Comparison of ENCODE assay signal across 10 cellular contexts in the genomic region with DNA sequence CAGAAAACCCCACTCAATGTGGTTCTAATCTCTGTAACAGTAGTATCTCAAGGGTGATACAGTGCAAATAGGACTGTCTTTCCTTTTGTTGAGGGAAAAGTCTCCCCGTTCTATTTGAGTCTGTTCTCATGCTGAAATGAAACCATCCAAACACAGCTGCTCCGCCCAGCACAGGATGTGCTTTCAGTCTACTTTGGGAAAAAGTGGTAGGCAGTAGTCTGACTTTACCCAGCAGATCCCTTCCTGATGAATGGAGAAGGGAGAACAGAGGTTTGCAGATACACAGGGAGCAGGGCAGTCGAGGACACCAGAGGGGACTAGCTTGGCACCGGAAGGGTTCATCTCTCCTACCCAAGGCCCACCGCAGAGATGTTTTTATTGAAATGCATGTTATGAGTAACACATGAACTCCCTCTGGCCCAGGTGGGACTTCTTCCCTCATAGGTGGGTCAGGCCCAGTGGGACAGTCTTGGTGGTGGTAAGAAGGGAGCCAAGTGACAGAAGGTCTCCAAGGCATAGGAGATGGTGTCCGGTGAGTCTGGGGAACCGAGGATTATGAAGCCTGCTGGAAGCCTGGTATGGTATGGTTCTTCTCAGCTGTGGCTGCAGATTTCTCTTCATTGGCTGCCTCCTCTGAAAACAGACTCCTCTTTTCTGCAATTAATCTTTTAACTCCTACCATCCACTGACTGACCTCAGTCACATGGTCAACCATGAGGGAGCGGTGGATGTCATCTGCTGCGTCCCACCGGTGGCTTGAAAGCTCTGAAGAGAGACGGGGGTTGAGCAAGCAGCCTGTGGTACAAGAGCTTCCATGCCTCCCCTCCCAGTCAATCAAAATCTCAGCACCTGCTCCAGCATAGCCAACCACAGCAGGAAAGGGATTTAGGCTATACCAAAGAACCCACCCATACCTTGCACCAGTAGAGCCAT. TPM values are rescaled to one million over a fixed set of nuclear protein-coding genes. Genes with fewer than 3 reads are reported as not detected.
DNase-seq lines count a peak whose midpoint lies in the region; ATAC-seq and TF ChIP-seq lines count a peak whose summit lies in the region.
"Had no signal": no experiment of that assay in that cellular context is flagged by ENCODE, and none has a peak within 500 bp of the region (broad histone marks: within the 10 kb centered on the region; RNA-seq: fewer than 3 reads in every experiment).

No MANE protein-coding gene starts in this region.

- intact Hi-C loops in body of pancreas (cut with DNase I) = no loop called here

- no peaks in the 10 kb centered on the region for H3K9me3 Mint-ChIP-seq in activated naive CD4-positive, alpha-beta T cell treated with anti-CD3 and anti-CD28 coated beads, Interleukin-2, amount 50 U/mL, for 24 hours
- H3K9me3 Mint-ChIP-seq in naive B cell (no peaks in the 10 kb centered on the region), type B pancreatic cell (no peaks in the 10 kb centered on the region)

- peaks cover 10% of the 10 kb centered on the region for H3K36me3 Mint-ChIP-seq in activated naive CD4-positive, alpha-beta T cell treated with anti-CD3 and anti-CD28 coated beads, Interleukin-2, amount 50 U/mL, for 24 hours
- H3K36me3 Mint-ChIP-seq in naive B cell (peaks cover 0 to 4% of the 10 kb centered on the region in 2 donors), type B pancreatic cell (peaks cover 10% of the 10 kb centered on the region)

- peaks cover 61% of the 10 kb centered on the region for H3K4me1 Mint-ChIP-seq in activated naive CD4-positive, alpha-beta T cell treated with anti-CD3 and anti-CD28 coated beads, Interleukin-2, amount 50 U/mL, for 24 hours
- H3K4me1 Mint-ChIP-seq in naive B cell (peaks cover 40 to 58% (median 50%) of the 10 kb centered on the region in 3 donors), type B pancreatic cell (ENCODE audit: unreplicated experiment) (peaks cover 24% of the 10 kb centered on the region)

- H3K4me1 ChIP-seq in body of pancreas = peaks cover 52% of the 10 kb centered on the region

- peak overlapping the region; percentile 84 for H3K27ac Mint-ChIP-seq in activated naive CD4-positive, alpha-beta T cell treated with anti-CD3 and anti-CD28 coated beads, Interleukin-2, amount 50 U/mL, for 24 hours
- peak overlapping the region; percentile 33 to 94 (median 50) for H3K27ac Mint-ChIP-seq in naive B cell
- peak overlapping the region; percentile 86 for H3K27ac Mint-ChIP-seq in type B pancreatic cell

- peak overlapping the region; percentile 45 for H3K4me3 Mint-ChIP-seq in activated naive CD4-positive, alpha-beta T cell treated with anti-CD3 and anti-CD28 coated beads, Interleukin-2, amount 50 U/mL, for 24 hours
- peak overlapping the region in 4 of 8 donors; percentile 32 to 87 (median 51) for H3K4me3 Mint-ChIP-seq in naive B cell
- no peak overlapping the region for H3K4me3 Mint-ChIP-seq in type B pancreatic cell

- H3K9me3 ChIP-seq in body of pancreas = no peaks in the 10 kb centered on the region
- H3K9me3 ChIP-seq: BE2C had no signal

- 85 to 90% methylated on average over 11 of the region's 11 CpGs for WGBS in body of pancreas, 2 donors

- peak overlapping the region in 3 of 4 donors; percentile 82 to 98 (median 98) for H3K27ac ChIP-seq in body of pancreas

- no peak for TF ChIP-seq CTCF in body of pancreas (IDR thresholded peaks at IDR 0.05)
- no peak for TF ChIP-seq CTCF in type B pancreatic cell (conservative IDR thresholded peaks at IDR 0.05)

- no peaks in the 10 kb centered on the region for H3K27me3 Mint-ChIP-seq in activated naive CD4-positive, alpha-beta T cell treated with anti-CD3 and anti-CD28 coated beads, Interleukin-2, amount 50 U/mL, for 24 hours
- no peaks in the 10 kb centered on the region for H3K27me3 Mint-ChIP-seq in naive B cell
- no peaks in the 10 kb centered on the region for H3K27me3 Mint-ChIP-seq in type B pancreatic cell

- no peak for DNase-seq in activated naive CD4-positive, alpha-beta T cell treated with anti-CD3 and anti-CD28 coated beads, Interleukin-2, amount 50 U/mL, for 16 hours
- DNase-seq in body of pancreas (no peak), naive B cell (no peak), type B pancreatic cell (ENCODE audit: extremely low spot score, unreplicated experiment) (no peak), glomerular visceral epithelial cell (ENCODE audit: extremely low spot score) (no peak)
- DNase-seq: NCI-H2171 treated with DMSO at 0.1 percent for 48 hours had no signal

- TF ChIP-seq POLR2A in body of pancreas (IDR thresholded peaks at IDR 0.05) = no peak

- peaks cover 0 to 6% of the 10 kb centered on the region in 2 donors for H3K36me3 ChIP-seq in body of pancreas (replicated peaks in 1 of 2; ENCODE audit: insufficient read depth in 1 of 2, low read depth in 2 of 2)

- H3K27me3 ChIP-seq in body of pancreas = no peaks in the 10 kb centered on the region
- H3K27me3 ChIP-seq: BE2C had no signal

- ATAC-seq in body of pancreas (no peak), naive B cell (ENCODE audit: low read depth in 2 of 2) (no peak), GM21528 (IDR thresholded peaks at IDR 0.05; ENCODE audit: low FRiP score, unreplicated experiment) (no peak), HG03520 (IDR thresholded peaks at IDR 0.05; ENCODE audit: unreplicated experiment) (no peak)

- H3K4me3 ChIP-seq in body of pancreas = no peak overlapping the region

RNA-seq across cellular contexts. Expression of gene EIF4EBP3, which starts 3.0 kb away (rescaled TPM):
- total RNA-seq in body of pancreas (1 to 10 TPM in 1 of 2 donors, not detected in 1; 7.3 TPM), type B pancreatic cell (ENCODE audit: low replicate concordance) (4.8 and 8.4 TPM in 2 replicates)
- polyA plus RNA-seq in naive B cell (ENCODE audit: low read depth in 6 of 6) = 10 to 100 TPM; 44.5 to 90.3 (median 63.1) TPM

RNA-seq across cellular contexts. Expression of gene SRA1, which starts 6.9 kb away (rescaled TPM):
- 10 to 100 TPM; 10.9 to 12.5 TPM for total RNA-seq in body of pancreas
- 10 to 100 TPM; 26.2 to 47.0 (median 31.7) TPM for polyA plus RNA-seq in naive B cell (ENCODE audit: low read depth in 6 of 6)
- 32.9 and 36.3 TPM in 2 replicates for total RNA-seq in type B pancreatic cell (ENCODE audit: low replicate concordance)

RNA-seq across cellular contexts. Expression of gene APBB3, which starts 14.0 kb away (rescaled TPM):
- total RNA-seq in body of pancreas (10 to 100 TPM; 27.0 to 28.3 TPM), type B pancreatic cell (ENCODE audit: low replicate concordance) (26.9 and 61.4 TPM in 2 replicates)
- 1 to 10 TPM in 5 of 6 donors, not detected in 1; 6.3 to 9.0 (median 7.9) TPM for polyA plus RNA-seq in naive B cell (ENCODE audit: low read depth in 6 of 6)

RNA-seq across cellular contexts. Expression of gene SLC35A4, which starts 14.2 kb away (rescaled TPM):
- 10 to 100 TPM; 18.5 to 39.4 TPM for total RNA-seq in body of pancreas
- 100 to 1,000 TPM in 1 of 6 donors, 10 to 100 TPM in 5; 66.8 to 107 (median 74.6) TPM for polyA plus RNA-seq in naive B cell (ENCODE audit: low read depth in 6 of 6)
- total RNA-seq in type B pancreatic cell (ENCODE audit: low replicate concordance) = 82.6 and 85.8 TPM in 2 replicates
